Comparison of ENCODE assay signal across 2 cellular contexts in genomic region chr2:68193774-68194372, GRCh38.
A peak's percentile ranks its signal among the peaks of the same experiment; 100 is the strongest.
TF ChIP-seq lines count a peak whose summit lies in the region.

No MANE protein-coding gene starts in this region.

TF ChIP-seq in HEK293, 187 proteins besides CTCF, POLR2A, EP300 and RAD21:
- TF ChIP-seq, protein P1, sequence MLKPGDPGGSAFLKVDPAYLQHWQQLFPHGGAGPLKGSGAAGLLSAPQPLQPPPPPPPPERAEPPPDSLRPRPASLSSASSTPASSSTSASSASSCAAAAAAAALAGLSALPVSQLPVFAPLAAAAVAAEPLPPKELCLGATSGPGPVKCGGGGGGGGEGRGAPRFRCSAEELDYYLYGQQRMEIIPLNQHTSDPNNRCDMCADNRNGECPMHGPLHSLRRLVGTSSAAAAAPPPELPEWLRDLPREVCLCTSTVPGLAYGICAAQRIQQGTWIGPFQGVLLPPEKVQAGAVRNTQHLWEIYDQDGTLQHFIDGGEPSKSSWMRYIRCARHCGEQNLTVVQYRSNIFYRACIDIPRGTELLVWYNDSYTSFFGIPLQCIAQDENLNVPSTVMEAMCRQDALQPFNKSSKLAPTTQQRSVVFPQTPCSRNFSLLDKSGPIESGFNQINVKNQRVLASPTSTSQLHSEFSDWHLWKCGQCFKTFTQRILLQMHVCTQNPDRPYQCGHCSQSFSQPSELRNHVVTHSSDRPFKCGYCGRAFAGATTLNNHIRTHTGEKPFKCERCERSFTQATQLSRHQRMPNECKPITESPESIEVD (tag by site-specific recombination; IDR thresholded peaks at IDR 0.05): peak; percentile 53
- TF ChIP-seq ZFHX2 (tag by site-specific recombination; conservative IDR thresholded peaks at IDR 0.05): no peak
- peak; percentile 34; the same call in 1 of the 2 replicates for TF ChIP-seq IKZF3 (tag by site-specific recombination; IDR thresholded peaks at IDR 0.05)
TF ChIP-seq in HEK293: peak in this region for 2.

TF ChIP-seq in K562, 482 proteins besides CTCF, POLR2A, EP300 and RAD21 (continued from another document):
- TF ChIP-seq AFF4 (CRISPR knock-in tag; IDR thresholded peaks at IDR 0.05): no peak
- TF ChIP-seq ZNF316 (IDR thresholded peaks at IDR 0.05): peak; percentile 57
- no peak for TF ChIP-seq AFF1 (IDR thresholded peaks at IDR 0.05; ENCODE audit: low read depth in 1 of 2, partially characterized antibody in 2 of 2)
- no peak for TF ChIP-seq RBM17 (IDR thresholded peaks at IDR 0.05; ENCODE audit: borderline replicate concordance, low read depth, low read length)
- TF ChIP-seq FOSL1 (tag; conservative IDR thresholded peaks at IDR 0.05): peak; percentile 92
- TF ChIP-seq ARID3A (IDR thresholded peaks at IDR 0.05; ENCODE audit: borderline replicate concordance, low read depth, low read length): no peak
- no peak for TF ChIP-seq MTA2 (IDR thresholded peaks at IDR 0.05; ENCODE audit: low read depth)
- 0 out of 2 replicates have a peak, but pooled peaks have one; percentile 11 for TF ChIP-seq SMARCE1 (IDR thresholded peaks at IDR 0.05)
- no peak for TF ChIP-seq NCOA2 (IDR thresholded peaks at IDR 0.05; ENCODE audit: partially characterized antibody in 2 of 2)
- no peak for TF ChIP-seq HDAC3 (IDR thresholded peaks at IDR 0.05; ENCODE audit: borderline replicate concordance, partially characterized antibody)
- peak; percentile 61; the same call in 1 of the 2 replicates for TF ChIP-seq C11orf30 (IDR thresholded peaks at IDR 0.05; ENCODE audit: low read depth)
TF ChIP-seq in K562: peak in this region for 6.
